In genomic region chr12:12620730-12621315, GRCh38 we compare ENCODE assay signal across 20 cellular contexts. TPM values are rescaled to one million over a fixed set of nuclear protein-coding genes. Genes with fewer than 3 reads are reported as not detected.
DNase-seq lines count a peak whose midpoint lies in the region; ATAC-seq lines count a peak whose summit lies in the region.
"Had no signal": no experiment of that assay in that cellular context is flagged by ENCODE, and none has a peak within 500 bp of the region (broad histone marks: within the 10 kb centered on the region; RNA-seq: fewer than 3 reads in every experiment).

No MANE protein-coding gene starts in this region.

- peak overlapping the region; percentile 1 for H3K27ac Mint-ChIP-seq in stimulated activated naive CD8-positive, alpha-beta T cell treated with anti-CD3 and anti-CD28 coated beads, Interleukin-15, Interleukin-2, amounts not matched to agents 100 ng/mL and 50 ng/mL, for 24 hours
- H3K27ac Mint-ChIP-seq in stimulated activated naive CD8-positive, alpha-beta T cell treated with anti-CD3 and anti-CD28 coated beads, Interleukin-15, amount 100 ng/mL, for 72 hours: no peak overlapping the region

- no peaks in the 10 kb centered on the region for H3K27me3 Mint-ChIP-seq in stimulated activated naive CD8-positive, alpha-beta T cell treated with anti-CD3 and anti-CD28 coated beads, Interleukin-15, Interleukin-2, amounts not matched to agents 100 ng/mL and 50 ng/mL, for 24 hours
- H3K27me3 Mint-ChIP-seq in stimulated activated naive CD8-positive, alpha-beta T cell treated with anti-CD3 and anti-CD28 coated beads, Interleukin-15, amount 100 ng/mL, for 72 hours: no peaks in the 10 kb centered on the region

- ATAC-seq in stimulated activated naive CD8-positive, alpha-beta T cell treated with anti-CD3 and anti-CD28 coated beads, Interleukin-15, amount 100 ng/mL, for 72 hours: no peak
- ATAC-seq in GM18868 (IDR thresholded peaks at IDR 0.05; ENCODE audit: unreplicated experiment) (no peak), GM21786 (IDR thresholded peaks at IDR 0.05; ENCODE audit: unreplicated experiment) (no peak)
- ATAC-seq: right cardiac atrium; stimulated activated naive CD8-positive, alpha-beta T cell treated with anti-CD3 and anti-CD28 coated beads, Interleukin-15, Interleukin-2, amounts not matched to agents 100 U/mL and 50 U/mL, for 24 hours had no signal

- DNase-seq in NCI-H2171 treated with DMSO at 0.1 percent for 48 hours (lab: John Stamatoyannopoulos, UW) (peak; percentile 52), NCI-H2171 (lab: John Stamatoyannopoulos, UW) (no peak), cerebellum (ENCODE audit: low spot score) (peak; percentile 75), NCI-H774 (lab: John Stamatoyannopoulos, UW) (no peak)
- no peak for DNase-seq in stimulated activated naive CD8-positive, alpha-beta T cell treated with anti-CD3 and anti-CD28 coated beads, Interleukin-15, amount 100 ng/mL, for 72 hours
- DNase-seq: 8988T; activated CD4-positive, alpha-beta T cell treated with anti-CD3 and anti-CD28 coated beads for 4 hours; DMS79; islet precursor cell; KG1; MM.1S; NCI-H146; NCI-H82; right cardiac atrium; stimulated activated naive CD8-positive, alpha-beta T cell treated with anti-CD3 and anti-CD28 coated beads, Interleukin-15, Interleukin-2, amounts not matched to agents 100 U/mL and 50 U/mL, for 24 hours; thyroid gland had no signal

- peaks cover 32% of the 10 kb centered on the region for H3K36me3 Mint-ChIP-seq in stimulated activated naive CD8-positive, alpha-beta T cell treated with anti-CD3 and anti-CD28 coated beads, Interleukin-15, Interleukin-2, amounts not matched to agents 100 ng/mL and 50 ng/mL, for 24 hours (ENCODE audit: low read depth)

- H3K4me3 Mint-ChIP-seq in stimulated activated naive CD8-positive, alpha-beta T cell treated with anti-CD3 and anti-CD28 coated beads, Interleukin-15, Interleukin-2, amounts not matched to agents 100 ng/mL and 50 ng/mL, for 24 hours: no peak overlapping the region
- no peak overlapping the region for H3K4me3 Mint-ChIP-seq in stimulated activated naive CD8-positive, alpha-beta T cell treated with anti-CD3 and anti-CD28 coated beads, Interleukin-15, amount 100 ng/mL, for 72 hours
- H3K4me3 Mint-ChIP-seq: neural crest cell had no signal

- H3K4me1 Mint-ChIP-seq in stimulated activated naive CD8-positive, alpha-beta T cell treated with anti-CD3 and anti-CD28 coated beads, Interleukin-15, Interleukin-2, amounts not matched to agents 100 ng/mL and 50 ng/mL, for 24 hours (ENCODE audit: low read depth): peaks cover 65% of the 10 kb centered on the region
- H3K4me1 Mint-ChIP-seq in stimulated activated naive CD8-positive, alpha-beta T cell treated with anti-CD3 and anti-CD28 coated beads, Interleukin-15, amount 100 ng/mL, for 72 hours: peaks cover 64% of the 10 kb centered on the region

- peaks cover 6% of the 10 kb centered on the region for H3K9me3 Mint-ChIP-seq in stimulated activated naive CD8-positive, alpha-beta T cell treated with anti-CD3 and anti-CD28 coated beads, Interleukin-15, Interleukin-2, amounts not matched to agents 100 ng/mL and 50 ng/mL, for 24 hours
- H3K9me3 Mint-ChIP-seq in stimulated activated naive CD8-positive, alpha-beta T cell treated with anti-CD3 and anti-CD28 coated beads, Interleukin-15, amount 100 ng/mL, for 72 hours: peaks cover 9% of the 10 kb centered on the region in 2 donors
- H3K9me3 Mint-ChIP-seq: neural crest cell had no signal

RNA-seq across cellular contexts. Expression of gene CREBL2, which starts 9.1 kb away (rescaled TPM):
- 30.8 TPM for total RNA-seq in cerebellum

RNA-seq across cellular contexts. Expression of gene DUSP16, which starts 58.2 kb away (rescaled TPM):
- 15.9 TPM for total RNA-seq in cerebellum

Comparison
In these comparisons a context has a peak if more than half of its experiments do, and no peak if none do; other contexts are left out.
1. DNase-seq: peak in NCI-H2171 treated with DMSO at 0.1 percent for 48 hours (single experiment) and cerebellum (single experiment); none in NCI-H2171 (single experiment), stimulated activated naive CD8-positive, alpha-beta T cell treated with anti-CD3 and anti-CD28 coated beads, Interleukin-15, amount 100 ng/mL, for 72 hours (0 of 2) and NCI-H774 (single experiment).